9 cellular contexts compared by ENCODE assay signal in genomic region chr3:67018105-67018788, GRCh38. TPM values are rescaled to one million over a fixed set of nuclear protein-coding genes. Genes with fewer than 3 reads are reported as not detected.
DNase-seq lines count a peak whose midpoint lies in the region; ATAC-seq and TF ChIP-seq lines count a peak whose summit lies in the region.
"Had no signal": no experiment of that assay in that cellular context is flagged by ENCODE, and none has a peak within 500 bp of the region (broad histone marks: within the 10 kb centered on the region; RNA-seq: fewer than 3 reads in every experiment).

No MANE protein-coding gene starts in this region.

- peak overlapping the region; percentile 52 for H3K4me3 Mint-ChIP-seq in activated B cell treated with CpG ODN at 0.5 μM for 24 hours
- H3K4me3 Mint-ChIP-seq in neural crest cell, result no peak overlapping the region
- H3K4me3 Mint-ChIP-seq: central memory CD8-positive, alpha-beta T cell had no signal

- H3K27ac Mint-ChIP-seq in activated B cell treated with CpG ODN at 0.5 μM for 24 hours, result peak overlapping the region; percentile 69
- peak overlapping the region; percentile 40 for H3K27ac Mint-ChIP-seq in neural crest cell (ENCODE audit: unreplicated experiment)

- in situ Hi-C loops in ACHN (cut with HindIII; ENCODE audit: low pct_ligation_motif_present, low pct_unique_long_range_greater_than_20kb, low sequenced_read_pairs), result no loop called here

- DNase-seq in activated B cell treated with CpG ODN at 0.5 μM for 24 hours (no peak), neural crest cell (ENCODE audit: low read depth, low spot score) (no peak), substantia nigra (lab: John Stamatoyannopoulos, UW) (no peak), ACHN (no peak)

- ATAC-seq in GM18909 (IDR thresholded peaks at IDR 0.05; ENCODE audit: poor library complexity, unreplicated experiment), result peak; percentile 48
- peak; percentile 38 for ATAC-seq in HG02870 (IDR thresholded peaks at IDR 0.05; ENCODE audit: unreplicated experiment)
- peak; percentile 38 for ATAC-seq in activated B cell treated with CpG ODN at 0.5 μM for 24 hours (ENCODE audit: low read depth)
- no peak for ATAC-seq in GM21381 (IDR thresholded peaks at IDR 0.05; ENCODE audit: unreplicated experiment)

- H3K4me1 Mint-ChIP-seq in activated B cell treated with CpG ODN at 0.5 μM for 24 hours (peaks cover 55% of the 10 kb centered on the region), neural crest cell (peaks cover 9% of the 10 kb centered on the region)

- intact Hi-C loops in activated B cell treated with CpG ODN at 0.5 μM for 24 hours (cut with micrococcal nuclease), result loop anchor here (2.0 kb wide), 1 partner anchor 15 kb away; no protein-coding TSS in a partner anchor

- CTCF ChIA-PET in activated B cell treated with CpG ODN at 0.5 μM for 24 hours (lab: Charles Lee), result interaction anchor here (1.4 to 3.0 kb wide), 2 partner anchors 20 to 46 kb away, joined by 3 to 10 read pairs; partner anchors contain the start of gene KBTBD8

- POLR2A ChIA-PET in activated B cell treated with CpG ODN at 0.5 μM for 24 hours (lab: Charles Lee), result interaction anchor here (2.5 to 4.9 kb wide), 2 partner anchors 20 to 29 kb away, joined by 18 to 28 read pairs; partner anchors contain the start of gene KBTBD8

- no peaks in the 10 kb centered on the region for H3K9me3 Mint-ChIP-seq in activated B cell treated with CpG ODN at 0.5 μM for 24 hours
- no peaks in the 10 kb centered on the region for H3K9me3 Mint-ChIP-seq in neural crest cell
- H3K9me3 Mint-ChIP-seq: central memory CD8-positive, alpha-beta T cell had no signal

- no peaks in the 10 kb centered on the region for H3K27me3 Mint-ChIP-seq in activated B cell treated with CpG ODN at 0.5 μM for 24 hours
- no peaks in the 10 kb centered on the region for H3K27me3 Mint-ChIP-seq in neural crest cell (ENCODE audit: low read depth)
- H3K27me3 Mint-ChIP-seq: central memory CD8-positive, alpha-beta T cell had no signal

- H3K27ac ChIP-seq in substantia nigra (ENCODE audit: low read depth, low read length, poor library complexity, severe bottlenecking), result no peak overlapping the region
- H3K27ac ChIP-seq: skin epidermis had no signal

- peaks cover 7% of the 10 kb centered on the region for H3K36me3 Mint-ChIP-seq in activated B cell treated with CpG ODN at 0.5 μM for 24 hours (ENCODE audit: low read depth)
- H3K36me3 Mint-ChIP-seq in neural crest cell (ENCODE audit: low read depth), result no peaks in the 10 kb centered on the region

- TF ChIP-seq CTCF in activated B cell treated with CpG ODN at 0.5 μM for 24 hours (IDR thresholded peaks at IDR 0.05) (no peak), neural crest cell (conservative IDR thresholded peaks at IDR 0.05) (no peak)

RNA-seq across cellular contexts. Expression of gene KBTBD8, which starts 20.1 kb away (rescaled TPM):
- total RNA-seq in activated B cell treated with CpG ODN at 0.5 μM for 24 hours (45.4 and 53.3 TPM in 2 replicates), neural crest cell (9.9 and 10.8 TPM in 2 replicates)
